ENCODE assay signal across 20 cellular contexts in genomic region chr2:134200024-134200423, GRCh38. TPM values are rescaled to one million over a fixed set of nuclear protein-coding genes. Genes with fewer than 3 reads are reported as not detected.
DNase-seq lines count a peak whose midpoint lies in the region; ATAC-seq and TF ChIP-seq lines count a peak whose summit lies in the region.
"Had no signal": no experiment of that assay in that cellular context is flagged by ENCODE, and none has a peak within 500 bp of the region (broad histone marks: within the 10 kb centered on the region; RNA-seq: fewer than 3 reads in every experiment).

No MANE protein-coding gene starts in this region.

- 39 to 60% (median 53%) methylated on average over 4 of the region's 4 CpGs for WGBS in heart left ventricle, 4 donors
- no CpG with 5 or more reads among the region's 4 CpGs for WGBS in mesendoderm (ENCODE audit: extremely low coverage, insufficient coverage, low lambda C conversion rate)
- WGBS in thyroid gland, 2 donors, result 32 to 35% methylated on average over 4 of the region's 4 CpGs

- H3K4me3 ChIP-seq in left ventricle myocardium inferior (no peak overlapping the region), heart left ventricle (no peak overlapping the region), mesendoderm (ENCODE audit: low read length) (no peak overlapping the region), thyroid gland (replicated peaks in 1 of 3) (no peak overlapping the region)
- H3K4me3 ChIP-seq: A549 had no signal

- H3K36me3 Mint-ChIP-seq in WTC11, result no peaks in the 10 kb centered on the region

- in situ Hi-C loops in G401 (cut with HindIII; ENCODE audit: low sequenced_read_pairs), result no loop called here

- H3K4me3 Mint-ChIP-seq in WTC11, result no peak overlapping the region

- no peak for ATAC-seq in heart left ventricle
- no peak for ATAC-seq in WTC11
- ATAC-seq in HG03280 (IDR thresholded peaks at IDR 0.05; ENCODE audit: unreplicated experiment), result no peak
- ATAC-seq in HG03457 (IDR thresholded peaks at IDR 0.05; ENCODE audit: unreplicated experiment), result no peak
- ATAC-seq: A549, HepG2 had no signal

- peak overlapping the region; percentile 59 for H3K27ac ChIP-seq in left ventricle myocardium inferior (replicated peaks)
- H3K27ac ChIP-seq in heart left ventricle, result peak overlapping the region in 1 of 12 donors; percentile 22
- no peak overlapping the region for H3K27ac ChIP-seq in mesendoderm (ENCODE audit: low read depth, low read length)
- H3K27ac ChIP-seq in thyroid gland, result no peak overlapping the region
- H3K27ac ChIP-seq: A549 had no signal

- H4K5ac ChIP-seq in mesendoderm (ENCODE audit: low read length), result no peak overlapping the region

- no peak overlapping the region for H2BK120ac ChIP-seq in mesendoderm (ENCODE audit: low read depth, low read length)

- no peak overlapping the region for H2BK15ac ChIP-seq in mesendoderm (replicated peaks; ENCODE audit: low read depth)

- peaks cover 17% of the 10 kb centered on the region for H3K79me1 ChIP-seq in mesendoderm (ENCODE audit: low read length)

- no peaks in the 10 kb centered on the region for H3K27me3 Mint-ChIP-seq in WTC11 (ENCODE audit: low read depth)

- no peaks in the 10 kb centered on the region for H3K9me3 Mint-ChIP-seq in WTC11

- peaks cover 21% of the 10 kb centered on the region for H3K79me2 ChIP-seq in mesendoderm (ENCODE audit: control insufficient read depth, insufficient read depth, low read length)

- H3K27me3 ChIP-seq in left ventricle myocardium inferior (ENCODE audit: low read depth) (no peaks in the 10 kb centered on the region), heart left ventricle (no peaks in the 10 kb centered on the region), mesendoderm (ENCODE audit: insufficient read depth, low read length, poor library complexity) (no peaks in the 10 kb centered on the region), thyroid gland (no peaks in the 10 kb centered on the region)

- peaks cover 72% of the 10 kb centered on the region for H3K4me1 Mint-ChIP-seq in WTC11

- DNase-seq in left ventricle myocardium inferior (no peak), heart left ventricle (no peak), WTC11 (ENCODE audit: low spot score) (no peak), mesendoderm (no peak), thyroid gland (peak; percentile 45 to 54), G401 (ENCODE audit: low spot score) (no peak)
- DNase-seq: Caco-2, GDM1, KG1, NCI-H1105 treated with DMSO at 0.1 percent for 48 hours, NCI-H1694, NCI-H2081 treated with DMSO at 0.1 percent for 48 hours, NCI-H2227 treated with DMSO at 0.1 percent for 48 hours, NCI-H510A treated with DMSO at 0.1 percent for 48 hours, NCI-H774, SIG-M5 had no signal

- no peaks in the 10 kb centered on the region for H3K9me3 ChIP-seq in left ventricle myocardium inferior (replicated peaks)
- no peaks in the 10 kb centered on the region for H3K9me3 ChIP-seq in heart left ventricle
- no peaks in the 10 kb centered on the region for H3K9me3 ChIP-seq in thyroid gland
- H3K9me3 ChIP-seq: A549, Caco-2 had no signal

- H3K18ac ChIP-seq in mesendoderm (ENCODE audit: low read length), result peak overlapping the region; percentile 22

- no peak overlapping the region for H2BK5ac ChIP-seq in mesendoderm (ENCODE audit: low read length)

- no peak overlapping the region for H3K23ac ChIP-seq in mesendoderm (ENCODE audit: low read length)

- no peak for TF ChIP-seq POLR2A in heart left ventricle (IDR thresholded peaks at IDR 0.05)
- TF ChIP-seq POLR2A in thyroid gland (IDR thresholded peaks at IDR 0.05), result no peak

- TF ChIP-seq CTCF in left ventricle myocardium inferior (IDR thresholded peaks at IDR 0.05; ENCODE audit: borderline replicate concordance) (no peak), heart left ventricle (IDR thresholded peaks at IDR 0.05) (no peak), WTC11 (IDR thresholded peaks at IDR 0.05) (no peak), thyroid gland (IDR thresholded peaks at IDR 0.05) (no peak)

- H3K4me1 ChIP-seq in left ventricle myocardium inferior (peaks cover 90% of the 10 kb centered on the region), heart left ventricle (peaks cover 15 to 80% (median 57%) of the 10 kb centered on the region in 12 donors), mesendoderm (ENCODE audit: control insufficient read depth, low read depth, low read length) (peaks cover 18% of the 10 kb centered on the region), thyroid gland (peaks cover 40 to 46% of the 10 kb centered on the region in 2 donors)
- H3K4me1 ChIP-seq: A549 had no signal

- CTCF ChIA-PET in WTC11 (lab: Charles Lee), result interaction anchor here (1.2 to 1.5 kb wide), 3 partner anchors 77 to 212 kb away, joined by 3 to 6 read pairs (median 4); no protein-coding TSS in a partner anchor

- no peak overlapping the region for H3K56ac ChIP-seq in mesendoderm (ENCODE audit: low read length)

- POLR2A ChIA-PET in WTC11 (lab: Charles Lee), result no interaction called here

- H3K36me3 ChIP-seq in left ventricle myocardium inferior (no peaks in the 10 kb centered on the region), heart left ventricle (no peaks in the 10 kb centered on the region), mesendoderm (ENCODE audit: control insufficient read depth, insufficient read depth, low read length) (no peaks in the 10 kb centered on the region), thyroid gland (no peaks in the 10 kb centered on the region)

- no peak overlapping the region for H3K4me2 ChIP-seq in mesendoderm (ENCODE audit: low read length)
- H3K4me2 ChIP-seq: A549 had no signal

- H3K4ac ChIP-seq in mesendoderm (ENCODE audit: low read depth, low read length), result no peak overlapping the region

- H2AK5ac ChIP-seq in mesendoderm (ENCODE audit: low read length), result no peak overlapping the region

- H3K27ac Mint-ChIP-seq in WTC11, result peak overlapping the region; percentile 14; the same call in 1 of the 2 replicates

- intact Hi-C loops in left ventricle myocardium inferior (cut with micrococcal nuclease), result no loop called here
- intact Hi-C loops in heart left ventricle (cut with DNase I), result loop anchor here in 2 of 10 donors (5.0 to 10.0 kb wide), 2 partner anchors 47 to 315 kb away; no protein-coding TSS in a partner anchor
- intact Hi-C loops in thyroid gland (cut with DNase I), result loop anchor here (10.0 kb wide), 1 partner anchor 75 kb away; no protein-coding TSS in a partner anchor

- no peak overlapping the region for H4K8ac ChIP-seq in mesendoderm (ENCODE audit: low read depth, low read length)

- no peak overlapping the region for H3K9ac ChIP-seq in mesendoderm (ENCODE audit: low read length)

TF ChIP-seq in WTC11, 78 proteins besides CTCF, POLR2A, EP300 and RAD21 (continues in another document):
- TF ChIP-seq NFE2L1 (CRISPR knock-in tag; IDR thresholded peaks at IDR 0.05), result no peak
- TF ChIP-seq RELA (CRISPR knock-in tag; IDR thresholded peaks at IDR 0.05; ENCODE audit: borderline replicate concordance), result no peak
- TF ChIP-seq USF2 (CRISPR knock-in tag; IDR thresholded peaks at IDR 0.05), result no peak
- TF ChIP-seq SP1 (CRISPR knock-in tag; conservative IDR thresholded peaks at IDR 0.05), result no peak
- no peak for TF ChIP-seq JUN (CRISPR knock-in tag; IDR thresholded peaks at IDR 0.05)
- TF ChIP-seq MAX (CRISPR knock-in tag; IDR thresholded peaks at IDR 0.05), result no peak
- no peak for TF ChIP-seq FOXJ3 (CRISPR knock-in tag; IDR thresholded peaks at IDR 0.05; ENCODE audit: borderline replicate concordance)
- no peak for TF ChIP-seq PRRX2 (CRISPR knock-in tag; IDR thresholded peaks at IDR 0.05)
- TF ChIP-seq GRHL2 (CRISPR knock-in tag; IDR thresholded peaks at IDR 0.05; ENCODE audit: insufficient replicate concordance, severe bottlenecking), result no peak
- TF ChIP-seq IRF2 (CRISPR knock-in tag; IDR thresholded peaks at IDR 0.05; ENCODE audit: borderline replicate concordance, low read depth), result no peak
- TF ChIP-seq ZNF423 (CRISPR knock-in tag; IDR thresholded peaks at IDR 0.05), result no peak
- no peak for TF ChIP-seq CDX4 (CRISPR knock-in tag; IDR thresholded peaks at IDR 0.05; ENCODE audit: borderline replicate concordance)
- TF ChIP-seq ATF2 (CRISPR knock-in tag; IDR thresholded peaks at IDR 0.05; ENCODE audit: borderline replicate concordance, low read depth), result no peak
- TF ChIP-seq ZNF416 (CRISPR knock-in tag; IDR thresholded peaks at IDR 0.05), result no peak
- no peak for TF ChIP-seq NFYB (CRISPR knock-in tag; conservative IDR thresholded peaks at IDR 0.05; ENCODE audit: low read depth)

RNA-seq across cellular contexts. Expression of gene MGAT5, which starts 53.8 kb away (rescaled TPM):
- 98.7 TPM for total RNA-seq in left ventricle myocardium inferior
- 100 to 1,000 TPM in 3 of 9 donors, 10 to 100 TPM in 6; 63.1 to 116 (median 84.5) TPM for total RNA-seq in heart left ventricle
- 10 to 100 TPM in 1 of 2 donors, 1 to 10 TPM in 1; 9.7 to 38.8 TPM for polyA plus RNA-seq in heart left ventricle
- total RNA-seq in WTC11 (2021), result 43.6 to 52.4 TPM (median 47.7 TPM) in 3 replicates
- polyA plus RNA-seq in mesendoderm (2013, experiment 1 of 2), result 18.2 TPM
- 17.0 TPM for polyA plus RNA-seq in mesendoderm (2013, experiment 2 of 2)
- total RNA-seq in thyroid gland, result 10 to 100 TPM; 47.5 to 64.4 (median 50.4) TPM
- total RNA-seq in G401 (2014; rRNA removed; shearing (Covaris generic)), result 0.07 and 0.31 TPM in 2 replicates

Comparison
In these comparisons a context has a peak if more than half of its experiments do, and no peak if none do; other contexts are left out.
1. DNase-seq: peak in thyroid gland (2 of 2); none in left ventricle myocardium inferior (single experiment), heart left ventricle (0 of 5), WTC11 (single experiment), mesendoderm (single experiment) and G401 (single experiment).
2. RNA of gene MGAT5, which starts 53.8 kb away (total RNA-seq): 98.7 TPM in left ventricle myocardium inferior (single experiment), 63.1 to 116 TPM in heart left ventricle, 43.6 to 52.4 TPM in WTC11 and 47.5 to 64.4 TPM in thyroid gland; 0.07 to 0.31 TPM in G401; every median in the first group is over 10 times any median in the second.